In genomic region chr17:7688808-7689316, GRCh38 we compare ENCODE assay signal across 8 cellular contexts. TPM values are rescaled to one million over a fixed set of nuclear protein-coding genes. Genes with fewer than 3 reads are reported as not detected.
DNase-seq lines count a peak whose midpoint lies in the region; ATAC-seq, FAIRE-seq and TF ChIP-seq lines count a peak whose summit lies in the region.

No MANE protein-coding gene starts in this region.

- POLR2A ChIA-PET in activated naive CD8-positive, alpha-beta T cell treated with anti-CD3 and anti-CD28 coated beads, Interleukin-2, amount 10 ng/mL, durations not matched to agents 7 days and 5 days (lab: Charles Lee): interaction anchor here (1.1 to 4.9 kb wide), 9 partner anchors 18 to 204 kb away, joined by 3 to 50 read pairs (median 20); partner anchors contain the start of genes CD68, DNAH2, FXR2 and POLR2A

- H3K27ac ChIP-seq in layer of hippocampus (ENCODE audit: low read depth, low read length) (peak overlapping the region; percentile 99), temporal lobe (ENCODE audit: low read depth, low read length) (peak overlapping the region; percentile 5)

- peaks cover 28% of the 10 kb centered on the region for H3K4me1 Mint-ChIP-seq in T-helper 2 cell treated with Interferon-gamma antibody and Interleukin-4, amounts not matched to agents 5 μg/mL and 100 μg/mL, for 36 hours (ENCODE audit: low read depth)
- H3K4me1 Mint-ChIP-seq in activated naive CD8-positive, alpha-beta T cell treated with anti-CD3 and anti-CD28 coated beads, Interleukin-2, amount 10 ng/mL, durations not matched to agents 7 days and 5 days: peaks cover 27% of the 10 kb centered on the region

- DNase-seq in T-helper 2 cell treated with Interferon-gamma antibody and Interleukin-4, amounts not matched to agents 5 μg/mL and 100 μg/mL, for 36 hours (ENCODE audit: low spot score): no peak
- DNase-seq in T-helper 2 cell (no peak), H54 (ENCODE audit: insufficient read length, low spot score) (no peak)
- DNase-seq in activated naive CD8-positive, alpha-beta T cell treated with anti-CD3 and anti-CD28 coated beads, Interleukin-2, amount 10 ng/mL, durations not matched to agents 7 days and 5 days: no peak

- no peaks in the 10 kb centered on the region for H3K27me3 ChIP-seq in layer of hippocampus (ENCODE audit: control insufficient read depth, insufficient read depth, low read length)

- peak overlapping the region; percentile 76 for H3K27ac Mint-ChIP-seq in T-helper 2 cell treated with Interferon-gamma antibody and Interleukin-4, amounts not matched to agents 5 μg/mL and 100 μg/mL, for 36 hours
- peak overlapping the region; percentile 75 for H3K27ac Mint-ChIP-seq in activated naive CD8-positive, alpha-beta T cell treated with anti-CD3 and anti-CD28 coated beads, Interleukin-2, amount 10 ng/mL, durations not matched to agents 7 days and 5 days

- H3K27me3 Mint-ChIP-seq in T-helper 2 cell treated with Interferon-gamma antibody and Interleukin-4, amounts not matched to agents 5 μg/mL and 100 μg/mL, for 36 hours (ENCODE audit: low read depth): no peaks in the 10 kb centered on the region
- no peaks in the 10 kb centered on the region for H3K27me3 Mint-ChIP-seq in activated naive CD8-positive, alpha-beta T cell treated with anti-CD3 and anti-CD28 coated beads, Interleukin-2, amount 10 ng/mL, durations not matched to agents 7 days and 5 days

- no peak for FAIRE-seq in H54 (lab: Jason Lieb, UNC)

- no peak for TF ChIP-seq POLR2A in H54 (IDR thresholded peaks at IDR 0.05; ENCODE audit: low read depth, low read length)

- H3K9me3 Mint-ChIP-seq in T-helper 2 cell treated with Interferon-gamma antibody and Interleukin-4, amounts not matched to agents 5 μg/mL and 100 μg/mL, for 36 hours: no peaks in the 10 kb centered on the region
- no peaks in the 10 kb centered on the region for H3K9me3 Mint-ChIP-seq in activated naive CD8-positive, alpha-beta T cell treated with anti-CD3 and anti-CD28 coated beads, Interleukin-2, amount 10 ng/mL, durations not matched to agents 7 days and 5 days

- H3K36me3 Mint-ChIP-seq in T-helper 2 cell treated with Interferon-gamma antibody and Interleukin-4, amounts not matched to agents 5 μg/mL and 100 μg/mL, for 36 hours (ENCODE audit: low read depth): peaks cover 36% of the 10 kb centered on the region
- peaks cover 21% of the 10 kb centered on the region for H3K36me3 Mint-ChIP-seq in activated naive CD8-positive, alpha-beta T cell treated with anti-CD3 and anti-CD28 coated beads, Interleukin-2, amount 10 ng/mL, durations not matched to agents 7 days and 5 days

- H3K4me3 Mint-ChIP-seq in T-helper 2 cell treated with Interferon-gamma antibody and Interleukin-4, amounts not matched to agents 5 μg/mL and 100 μg/mL, for 36 hours: peak overlapping the region; percentile 96
- peak overlapping the region; percentile 99 for H3K4me3 Mint-ChIP-seq in activated naive CD8-positive, alpha-beta T cell treated with anti-CD3 and anti-CD28 coated beads, Interleukin-2, amount 10 ng/mL, durations not matched to agents 7 days and 5 days

- ATAC-seq in activated naive CD8-positive, alpha-beta T cell treated with anti-CD3 and anti-CD28 coated beads, Interleukin-2, amount 10 ng/mL, durations not matched to agents 7 days and 5 days (ENCODE audit: low read depth): no peak
- no peak for ATAC-seq in GM21619 (IDR thresholded peaks at IDR 0.05; ENCODE audit: unreplicated experiment)
- ATAC-seq in HG02763 (IDR thresholded peaks at IDR 0.05; ENCODE audit: unreplicated experiment): no peak

RNA-seq across cellular contexts. Expression of gene WRAP53, which starts 0.6 kb away (rescaled TPM):
- total RNA-seq in activated naive CD8-positive, alpha-beta T cell treated with anti-CD3 and anti-CD28 coated beads, Interleukin-2, amount 10 ng/mL, durations not matched to agents 7 days and 5 days: 10 to 100 TPM; 19.3 to 19.4 TPM
- 7.4 TPM for total RNA-seq in temporal lobe

RNA-seq across cellular contexts. Expression of gene TP53, which starts 1.6 kb away (rescaled TPM):
- 100 to 1,000 TPM; 128 to 131 TPM for total RNA-seq in activated naive CD8-positive, alpha-beta T cell treated with anti-CD3 and anti-CD28 coated beads, Interleukin-2, amount 10 ng/mL, durations not matched to agents 7 days and 5 days
- total RNA-seq in temporal lobe: 7.1 TPM

RNA-seq across cellular contexts. Expression of gene EFNB3, which starts 16.1 kb away (rescaled TPM):
- total RNA-seq in activated naive CD8-positive, alpha-beta T cell treated with anti-CD3 and anti-CD28 coated beads, Interleukin-2, amount 10 ng/mL, durations not matched to agents 7 days and 5 days: not detected
- 24.3 TPM for total RNA-seq in temporal lobe

RNA-seq across cellular contexts. Expression of gene DNAH2, which starts 28.7 kb away (rescaled TPM):
- not detected for total RNA-seq in activated naive CD8-positive, alpha-beta T cell treated with anti-CD3 and anti-CD28 coated beads, Interleukin-2, amount 10 ng/mL, durations not matched to agents 7 days and 5 days
- 0.74 TPM for total RNA-seq in temporal lobe

RNA-seq across cellular contexts. Expression of gene ATP1B2, which starts 38.1 kb away (rescaled TPM):
- under 1 TPM; 0.14 to 0.42 TPM for total RNA-seq in activated naive CD8-positive, alpha-beta T cell treated with anti-CD3 and anti-CD28 coated beads, Interleukin-2, amount 10 ng/mL, durations not matched to agents 7 days and 5 days
- 13.8 TPM for total RNA-seq in temporal lobe

Comparison
In these comparisons a context has a peak if more than half of its experiments do, and no peak if none do; other contexts are left out.
1. RNA of gene TP53, which starts 1.6 kb away (total RNA-seq): 128 to 131 TPM in activated naive CD8-positive, alpha-beta T cell treated with anti-CD3 and anti-CD28 coated beads, Interleukin-2, amount 10 ng/mL, durations not matched to agents 7 days and 5 days; 7.1 TPM in temporal lobe (single experiment); every median in the first group is over 10 times any median in the second.
2. RNA of gene EFNB3, which starts 16.1 kb away (total RNA-seq): 24.3 TPM in temporal lobe (single experiment); not detected in activated naive CD8-positive, alpha-beta T cell treated with anti-CD3 and anti-CD28 coated beads, Interleukin-2, amount 10 ng/mL, durations not matched to agents 7 days and 5 days; every median in the first group is over 10 times any median in the second.